ENCODE assay signal across 8 cellular contexts in genomic region chr19:572891-573825, GRCh38. TPM values are rescaled to one million over a fixed set of nuclear protein-coding genes. Genes with fewer than 3 reads are reported as not detected.
DNase-seq lines count a peak whose midpoint lies in the region; ATAC-seq and TF ChIP-seq lines count a peak whose summit lies in the region.

No MANE protein-coding gene starts in this region.

- no peaks in the 10 kb centered on the region for H3K9me3 ChIP-seq in CD4-positive, alpha-beta memory T cell (ENCODE audit: control insufficient read depth in 1 of 2, low read length in 2 of 2)
- H3K9me3 ChIP-seq in heart right ventricle (no peaks in the 10 kb centered on the region), psoas muscle (no peaks in the 10 kb centered on the region)

- peak overlapping the region in 6 of 7 donors; percentile 42 to 98 (median 71) for H3K27ac Mint-ChIP-seq in CD4-positive, alpha-beta memory T cell
- H3K27ac Mint-ChIP-seq in activated T-helper 2 cell treated with anti-CD3 and anti-CD28 coated beads, Interferon-gamma antibody, Interleukin-2, Interleukin-4, amounts not matched to agents 10 μg/mL and 5 μg/mL and 100 μg/mL, durations not matched to agents 14 hours and 24 hours and 36 hours = peak overlapping the region; percentile 49

- H3K36me3 Mint-ChIP-seq in CD4-positive, alpha-beta memory T cell = peaks cover 0 to 9% of the 10 kb centered on the region in 2 donors
- peaks cover 7% of the 10 kb centered on the region for H3K36me3 Mint-ChIP-seq in activated T-helper 2 cell treated with anti-CD3 and anti-CD28 coated beads, Interferon-gamma antibody, Interleukin-2, Interleukin-4, amounts not matched to agents 10 μg/mL and 5 μg/mL and 100 μg/mL, durations not matched to agents 14 hours and 24 hours and 36 hours (ENCODE audit: low read depth)

- DNase-seq in CD4-positive, alpha-beta memory T cell = peak in 1 of 5 donors; percentile 47
- DNase-seq in KBM-7 (peak; percentile 37), heart right ventricle (peak; percentile 53 to 58), psoas muscle (peak; percentile 59 to 80), GOT3 (lab: John Stamatoyannopoulos, UW) (no peak), DMS153 (lab: John Stamatoyannopoulos, UW) (no peak)
- DNase-seq in activated T-helper 2 cell treated with anti-CD3 and anti-CD28 coated beads, Interferon-gamma antibody, Interleukin-2, Interleukin-4, amounts not matched to agents 10 μg/mL and 5 μg/mL and 100 μg/mL, durations not matched to agents 14 hours and 24 hours and 36 hours (ENCODE audit: low spot score) = no peak

- no peaks in the 10 kb centered on the region for H3K9me3 Mint-ChIP-seq in CD4-positive, alpha-beta memory T cell
- H3K9me3 Mint-ChIP-seq in activated T-helper 2 cell treated with anti-CD3 and anti-CD28 coated beads, Interferon-gamma antibody, Interleukin-2, Interleukin-4, amounts not matched to agents 10 μg/mL and 5 μg/mL and 100 μg/mL, durations not matched to agents 14 hours and 24 hours and 36 hours = no peaks in the 10 kb centered on the region

- H3K4me3 Mint-ChIP-seq in CD4-positive, alpha-beta memory T cell = peak overlapping the region; percentile 79 to 92 (median 82)
- H3K4me3 Mint-ChIP-seq in activated T-helper 2 cell treated with anti-CD3 and anti-CD28 coated beads, Interferon-gamma antibody, Interleukin-2, Interleukin-4, amounts not matched to agents 10 μg/mL and 5 μg/mL and 100 μg/mL, durations not matched to agents 14 hours and 24 hours and 36 hours (ENCODE audit: low read depth) = peak overlapping the region; percentile 86

- peaks cover 46% of the 10 kb centered on the region for H3K4me1 ChIP-seq in CD4-positive, alpha-beta memory T cell (ENCODE audit: insufficient read depth, low read length)
- peaks cover 21 to 65% (median 60%) of the 10 kb centered on the region in 9 donors for H3K4me1 ChIP-seq in heart right ventricle
- peaks cover 49% of the 10 kb centered on the region for H3K4me1 ChIP-seq in psoas muscle

- ATAC-seq in GM19043 (IDR thresholded peaks at IDR 0.05; ENCODE audit: low read depth, unreplicated experiment) (peak; percentile 19), heart right ventricle (peak in 5 of 8 donors; percentile 0 to 9 (median 1)), psoas muscle (peak; percentile 8 to 48 (median 30))

- H3K4me1 Mint-ChIP-seq in CD4-positive, alpha-beta memory T cell = peaks cover 18 to 51% (median 35%) of the 10 kb centered on the region in 4 donors
- peaks cover 24% of the 10 kb centered on the region for H3K4me1 Mint-ChIP-seq in activated T-helper 2 cell treated with anti-CD3 and anti-CD28 coated beads, Interferon-gamma antibody, Interleukin-2, Interleukin-4, amounts not matched to agents 10 μg/mL and 5 μg/mL and 100 μg/mL, durations not matched to agents 14 hours and 24 hours and 36 hours (ENCODE audit: low read depth)

- intact Hi-C loops in CD4-positive, alpha-beta memory T cell (cut with micrococcal nuclease) = loop anchor here (1.0 to 2.0 kb wide), 7 partner anchors 16 to 224 kb away; partner anchors contain the start of genes CDC34, HCN2, POLRMT and PTBP1
- intact Hi-C loops in activated T-helper 2 cell treated with anti-CD3 and anti-CD28 coated beads, Interferon-gamma antibody, Interleukin-2, Interleukin-4, amounts not matched to agents 10 μg/mL and 5 μg/mL and 100 μg/mL, durations not matched to agents 14 hours and 24 hours and 36 hours (cut with micrococcal nuclease) = loop anchor here (1.0 to 2.0 kb wide), 5 partner anchors 37 to 88 kb away; partner anchors contain the start of genes CDC34, POLRMT and TPGS1
- intact Hi-C loops in heart right ventricle (cut with DNase I) (loop anchor here in 4 of 10 donors (2.0 to 5.0 kb wide), 3 partner anchors 40 to 66 kb away; partner anchors contain the start of genes CDC34 (in 1 of the 4) and TPGS1 (in 1 of the 4)), psoas muscle (cut with DNase I) (loop anchor here (1.0 to 10.0 kb wide), 4 partner anchors 41 to 832 kb away; partner anchors contain the start of genes CDC34 (in 1 of the 2), DAZAP1 (in 1 of the 2) and GAMT (in 1 of the 2))

- in situ Hi-C loops in KBM-7 (cut with MboI; ENCODE audit: low pct_unique_long_range_greater_than_20kb, low sequenced_read_pairs) = no loop called here

- H3K36me3 ChIP-seq in CD4-positive, alpha-beta memory T cell (ENCODE audit: insufficient read depth, low read length) = no peaks in the 10 kb centered on the region
- H3K36me3 ChIP-seq in heart right ventricle = peaks cover 0 to 8% (median 0%) of the 10 kb centered on the region in 9 donors
- peaks cover 0 to 7% of the 10 kb centered on the region in 2 donors for H3K36me3 ChIP-seq in psoas muscle (ENCODE audit: insufficient read depth in 1 of 2, low read depth in 1 of 2)

- TF ChIP-seq CTCF in heart right ventricle (IDR thresholded peaks at IDR 0.05) (no peak), psoas muscle (IDR thresholded peaks at IDR 0.05) (no peak)

- 1% methylated on average over 53 to 54 of the region's 54 CpGs for WGBS in heart right ventricle, 2 donors
- WGBS in psoas muscle, 3 donors = 1 to 2% (median 2%) methylated on average over 48 to 54 of the region's 54 CpGs

- H3K4me3 ChIP-seq in CD4-positive, alpha-beta memory T cell (ENCODE audit: low read length in 2 of 2) = peak overlapping the region; percentile 75 to 81
- peak overlapping the region; percentile 74 to 100 (median 96) for H3K4me3 ChIP-seq in heart right ventricle
- peak overlapping the region; percentile 97 for H3K4me3 ChIP-seq in psoas muscle

- CTCF ChIA-PET in CD4-positive, alpha-beta memory T cell (lab: Charles Lee; ENCODE audit: partially characterized antibody) = interaction anchor here (2.5 kb wide), 1 partner anchor 11 kb away, joined by 10 read pairs; no protein-coding TSS in a partner anchor

- H3K27me3 Mint-ChIP-seq in CD4-positive, alpha-beta memory T cell = no peaks in the 10 kb centered on the region
- no peaks in the 10 kb centered on the region for H3K27me3 Mint-ChIP-seq in activated T-helper 2 cell treated with anti-CD3 and anti-CD28 coated beads, Interferon-gamma antibody, Interleukin-2, Interleukin-4, amounts not matched to agents 10 μg/mL and 5 μg/mL and 100 μg/mL, durations not matched to agents 14 hours and 24 hours and 36 hours (ENCODE audit: low read depth)

- peak overlapping the region; percentile 70 for H3K27ac ChIP-seq in CD4-positive, alpha-beta memory T cell (ENCODE audit: low read depth, low read length)
- H3K27ac ChIP-seq in heart right ventricle (peak overlapping the region; percentile 85 to 98 (median 96)), psoas muscle (peak overlapping the region; percentile 94)

- H3K27me3 ChIP-seq in CD4-positive, alpha-beta memory T cell (ENCODE audit: insufficient read depth, low read length) = no peaks in the 10 kb centered on the region
- H3K27me3 ChIP-seq in heart right ventricle (no peaks in the 10 kb centered on the region), psoas muscle (ENCODE audit: insufficient read depth in 3 of 3, low read length in 2 of 3) (no peaks in the 10 kb centered on the region)

- POLR2A ChIA-PET in CD4-positive, alpha-beta memory T cell (lab: Charles Lee; ENCODE audit: partially characterized antibody) = interaction anchor here (0.6 to 3.5 kb wide), 10 partner anchors 11 to 90 kb away, joined by 3 to 25 read pairs (median 6); partner anchors contain the start of genes CDC34, GZMM, POLRMT and RNF126

RNA-seq across cellular contexts. Expression of gene BSG, which starts 0.8 kb away (rescaled TPM):
- total RNA-seq in CD4-positive, alpha-beta memory T cell = 100 to 1,000 TPM; 150 to 151 TPM
- polyA plus RNA-seq in CD4-positive, alpha-beta memory T cell = 100 to 1,000 TPM; 332 to 346 TPM
- total RNA-seq in activated T-helper 2 cell treated with anti-CD3 and anti-CD28 coated beads, Interferon-gamma antibody, Interleukin-2, Interleukin-4, amounts not matched to agents 10 μg/mL and 5 μg/mL and 100 μg/mL, durations not matched to agents 14 hours and 24 hours and 36 hours = 300 and 304 TPM in 2 replicates
- total RNA-seq in heart right ventricle = 1,000 to 10,000 TPM; 1,225 to 2,457 (median 1,705) TPM
- 1,000 to 10,000 TPM in 1 of 2 donors, 100 to 1,000 TPM in 1; 829 to 5,252 TPM for polyA plus RNA-seq in heart right ventricle
- total RNA-seq in psoas muscle = 100 to 1,000 TPM; 172 to 381 (median 300) TPM
- 100 to 1,000 TPM; 202 to 308 (median 299) TPM for polyA plus RNA-seq in psoas muscle

RNA-seq across cellular contexts. Expression of gene HCN2, which starts 16.5 kb away (rescaled TPM):
- 1 to 10 TPM; 2.5 to 2.9 TPM for total RNA-seq in CD4-positive, alpha-beta memory T cell
- not detected for polyA plus RNA-seq in CD4-positive, alpha-beta memory T cell
- 0.52 and 0.64 TPM in 2 replicates for total RNA-seq in activated T-helper 2 cell treated with anti-CD3 and anti-CD28 coated beads, Interferon-gamma antibody, Interleukin-2, Interleukin-4, amounts not matched to agents 10 μg/mL and 5 μg/mL and 100 μg/mL, durations not matched to agents 14 hours and 24 hours and 36 hours
- total RNA-seq in heart right ventricle (10 to 100 TPM in 1 of 10 donors, 1 to 10 TPM in 9; 1.9 to 10.7 (median 5.1) TPM), psoas muscle (under 1 TPM in 2 of 4 donors, not detected in 2; 0.08 to 0.13 TPM)
- polyA plus RNA-seq in heart right ventricle (1 to 10 TPM in 1 of 2 donors, under 1 TPM in 1; 0.90 to 4.7 TPM), psoas muscle (under 1 TPM in 2 of 3 donors, not detected in 1; 0.04 to 0.05 TPM)

RNA-seq across cellular contexts. Expression of gene GZMM, which starts 29.3 kb away (rescaled TPM):
- 10 to 100 TPM; 25.5 to 28.7 TPM for total RNA-seq in CD4-positive, alpha-beta memory T cell
- 100 to 1,000 TPM in 1 of 2 donors, 10 to 100 TPM in 1; 82.1 to 122 TPM for polyA plus RNA-seq in CD4-positive, alpha-beta memory T cell
- total RNA-seq in activated T-helper 2 cell treated with anti-CD3 and anti-CD28 coated beads, Interferon-gamma antibody, Interleukin-2, Interleukin-4, amounts not matched to agents 10 μg/mL and 5 μg/mL and 100 μg/mL, durations not matched to agents 14 hours and 24 hours and 36 hours = 29.9 and 31.8 TPM in 2 replicates
- total RNA-seq in heart right ventricle (1 to 10 TPM in 1 of 10 donors, under 1 TPM in 3, not detected in 6; 0.25 to 2.7 (median 0.37) TPM), psoas muscle (not detected)
- polyA plus RNA-seq in heart right ventricle (under 1 TPM in 1 of 2 donors, not detected in 1; 0.46 TPM), psoas muscle (under 1 TPM; 0.11 to 0.23 (median 0.14) TPM)

RNA-seq across cellular contexts. Expression of gene CDC34, which starts 41.6 kb away (rescaled TPM):
- total RNA-seq in CD4-positive, alpha-beta memory T cell = 10 to 100 TPM; 44.4 to 46.6 TPM
- polyA plus RNA-seq in CD4-positive, alpha-beta memory T cell = 10 to 100 TPM; 26.7 to 44.0 TPM
- total RNA-seq in activated T-helper 2 cell treated with anti-CD3 and anti-CD28 coated beads, Interferon-gamma antibody, Interleukin-2, Interleukin-4, amounts not matched to agents 10 μg/mL and 5 μg/mL and 100 μg/mL, durations not matched to agents 14 hours and 24 hours and 36 hours = 53.7 and 55.7 TPM in 2 replicates
- total RNA-seq in heart right ventricle = 100 to 1,000 TPM in 2 of 10 donors, 10 to 100 TPM in 8; 70.2 to 116 (median 76.7) TPM
- 100 to 1,000 TPM; 120 to 162 TPM for polyA plus RNA-seq in heart right ventricle
- total RNA-seq in psoas muscle = 100 to 1,000 TPM in 1 of 4 donors, 10 to 100 TPM in 3; 72.6 to 107 (median 83.0) TPM
- 100 to 1,000 TPM; 113 to 160 (median 123) TPM for polyA plus RNA-seq in psoas muscle

Comparison
In these comparisons a context has a peak if more than half of its experiments do, and no peak if none do; other contexts are left out.
1. DNase-seq: peak in KBM-7 (single experiment), heart right ventricle (2 of 2) and psoas muscle (2 of 2); none in activated T-helper 2 cell treated with anti-CD3 and anti-CD28 coated beads, Interferon-gamma antibody, Interleukin-2, Interleukin-4, amounts not matched to agents 10 μg/mL and 5 μg/mL and 100 μg/mL, durations not matched to agents 14 hours and 24 hours and 36 hours (single experiment), GOT3 (single experiment) and DMS153 (single experiment).
2. Peak in every context shown above with its lines, with median percentiles within 50 percentile points of each other: H3K27ac ChIP-seq, H3K4me3 ChIP-seq and ATAC-seq.